Comparison of ENCODE assay signal across 8 cellular contexts in genomic region chr6:30915591-30915946, GRCh38. TPM values are rescaled to one million over a fixed set of nuclear protein-coding genes. Genes with fewer than 3 reads are reported as not detected.
DNase-seq lines count a peak whose midpoint lies in the region; ATAC-seq and TF ChIP-seq lines count a peak whose summit lies in the region.

No MANE protein-coding gene starts in this region.

- H3K27me3 Mint-ChIP-seq in immature natural killer cell (ENCODE audit: low read depth in 3 of 3): peaks cover 1 to 8% (median 3%) of the 10 kb centered on the region in 3 donors

- peaks cover 13% of the 10 kb centered on the region for H3K4me1 ChIP-seq in OCI-LY3 (ENCODE audit: low read length)

- peak overlapping the region; percentile 99; the same call in 1 of the 2 replicates for H3K4me3 ChIP-seq in OCI-LY3 (ENCODE audit: low read length)
- H3K4me3 ChIP-seq in brain microvascular endothelial cell (ENCODE audit: low read depth, low read length): no peak overlapping the region

- H3K4me1 Mint-ChIP-seq in immature natural killer cell: peaks cover 20 to 47% of the 10 kb centered on the region in 2 donors

- H3K9ac ChIP-seq in OCI-LY3 (ENCODE audit: low read length): peak overlapping the region; percentile 94; the same call in 1 of the 2 replicates

- H3K9me3 Mint-ChIP-seq in immature natural killer cell: no peaks in the 10 kb centered on the region

- H3K27ac Mint-ChIP-seq in immature natural killer cell: peak overlapping the region in 4 of 6 donors; percentile 28 to 74 (median 56)

- H4K20me1 ChIP-seq in OCI-LY3 (ENCODE audit: insufficient read depth, low read length): no peaks in the 10 kb centered on the region

- peak; percentile 68 for TF ChIP-seq CTCF in OCI-LY3 (IDR thresholded peaks at IDR 0.05; ENCODE audit: low read depth, low read length)
- peak; percentile 76 for TF ChIP-seq CTCF in brain microvascular endothelial cell (IDR thresholded peaks at IDR 0.05; ENCODE audit: low read depth, low read length, missing control alignments)

- ATAC-seq in HG02938 (IDR thresholded peaks at IDR 0.05; ENCODE audit: unreplicated experiment) (no peak), GM21423 (IDR thresholded peaks at IDR 0.05; ENCODE audit: unreplicated experiment) (no peak)

- in situ Hi-C loops in brain microvascular endothelial cell (cut with HindIII; ENCODE audit: low pct_ligation_motif_present, low sequenced_read_pairs): no loop called here

- H3K4me2 ChIP-seq in OCI-LY3 (ENCODE audit: low read length): peak overlapping the region; percentile 100

- H3K27ac ChIP-seq in OCI-LY3 (ENCODE audit: low read length) (no peak overlapping the region), brain microvascular endothelial cell (no peak overlapping the region)

- no peak overlapping the region for H2AFZ ChIP-seq in OCI-LY3 (ENCODE audit: low read depth, low read length)

- peak overlapping the region; percentile 60 to 98 (median 87) for H3K4me3 Mint-ChIP-seq in immature natural killer cell

- DNase-seq in DMS 273 treated with DMSO at 0.1 percent for 48 hours (lab: John Stamatoyannopoulos, UW): peak; percentile 23
- DNase-seq in HS-27A (ENCODE audit: low read depth): peak; percentile 26
- peak; percentile 36 for DNase-seq in brain microvascular endothelial cell
- peak in 2 of 3 donors; percentile 18 to 25 for DNase-seq in immature natural killer cell
- DNase-seq in smooth muscle cell of the brain vasculature (ENCODE audit: low read depth, low spot score): peak; percentile 32

- H3K79me2 ChIP-seq in OCI-LY3 (ENCODE audit: low read length): peaks cover 7% of the 10 kb centered on the region

- H3K36me3 ChIP-seq in OCI-LY3 (replicated peaks; ENCODE audit: low read depth, low read length): no peaks in the 10 kb centered on the region
- H3K36me3 ChIP-seq in brain microvascular endothelial cell (replicated peaks): peaks cover 22% of the 10 kb centered on the region

- peaks cover 28 to 37% (median 30%) of the 10 kb centered on the region in 3 donors for H3K36me3 Mint-ChIP-seq in immature natural killer cell

- H3K27me3 ChIP-seq in OCI-LY3 (ENCODE audit: low read depth, low read length) (no peaks in the 10 kb centered on the region), brain microvascular endothelial cell (replicated peaks) (no peaks in the 10 kb centered on the region)

- no peaks in the 10 kb centered on the region for H3K9me3 ChIP-seq in OCI-LY3 (ENCODE audit: insufficient read depth, low read length)

RNA-seq across cellular contexts. Expression of gene VARS2, which starts 1.5 kb away (rescaled TPM):
- 10 to 100 TPM; 12.0 to 17.5 (median 12.6) TPM for polyA plus RNA-seq in immature natural killer cell

RNA-seq across cellular contexts. Expression of gene GTF2H4, which starts 7.6 kb away (rescaled TPM):
- polyA plus RNA-seq in immature natural killer cell: 10 to 100 TPM in 1 of 3 donors, 1 to 10 TPM in 1, not detected in 1; 6.3 to 10.2 TPM

RNA-seq across cellular contexts. Expression of gene SFTA2, which starts 16.4 kb away (rescaled TPM):
- not detected for polyA plus RNA-seq in immature natural killer cell

RNA-seq across cellular contexts. Expression of gene MUCL3, which starts 25.2 kb away (rescaled TPM):
- polyA plus RNA-seq in immature natural killer cell: not detected

RNA-seq across cellular contexts. Expression of gene DDR1, which starts 31.2 kb away (rescaled TPM):
- 1 to 10 TPM in 1 of 3 donors, under 1 TPM in 1, not detected in 1; 0.41 to 1.1 TPM for polyA plus RNA-seq in immature natural killer cell
